In the genomic region with DNA sequence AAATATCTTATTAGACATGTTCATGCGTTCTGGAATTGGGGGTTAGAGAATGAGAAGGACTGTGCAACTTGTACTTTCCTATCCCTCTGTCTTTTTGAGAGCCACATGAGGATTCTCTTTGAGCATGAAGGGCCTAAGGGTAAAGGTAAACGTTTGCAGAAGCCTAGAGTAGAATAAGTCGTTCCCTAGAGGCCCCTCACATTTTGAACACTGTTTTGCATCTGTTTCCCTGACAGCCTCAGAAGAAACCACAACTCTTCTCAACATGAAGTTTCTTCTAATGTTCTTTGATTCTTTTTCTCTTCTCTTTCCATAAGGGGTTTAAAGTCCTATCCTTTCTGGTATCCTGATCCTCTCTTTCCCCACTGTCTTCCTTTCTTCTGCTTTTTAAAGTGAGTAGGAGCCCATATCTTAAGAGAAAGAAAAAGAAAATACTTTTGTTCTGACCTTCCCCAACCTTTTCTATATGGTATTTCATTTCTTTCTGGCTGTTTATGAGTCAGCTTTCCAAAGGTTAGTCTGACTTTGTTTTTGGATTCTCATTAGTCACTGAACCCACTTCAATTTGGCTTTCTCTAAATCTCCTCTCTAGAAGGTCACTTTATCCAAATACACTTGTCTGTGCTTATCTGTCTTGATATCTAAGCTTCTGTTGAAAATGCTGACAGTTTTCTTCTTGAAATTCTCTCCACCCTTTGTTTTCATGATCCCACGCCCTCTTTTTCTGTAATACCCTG, we compare ENCODE assay signal across 1 cellular context.
TF ChIP-seq lines count a peak whose summit lies in the region.

No MANE protein-coding gene starts in this region.

TF ChIP-seq in SK-N-SH, 30 proteins besides CTCF, POLR2A, EP300 and RAD21 (continued from another document):
- TF ChIP-seq, protein P1, sequence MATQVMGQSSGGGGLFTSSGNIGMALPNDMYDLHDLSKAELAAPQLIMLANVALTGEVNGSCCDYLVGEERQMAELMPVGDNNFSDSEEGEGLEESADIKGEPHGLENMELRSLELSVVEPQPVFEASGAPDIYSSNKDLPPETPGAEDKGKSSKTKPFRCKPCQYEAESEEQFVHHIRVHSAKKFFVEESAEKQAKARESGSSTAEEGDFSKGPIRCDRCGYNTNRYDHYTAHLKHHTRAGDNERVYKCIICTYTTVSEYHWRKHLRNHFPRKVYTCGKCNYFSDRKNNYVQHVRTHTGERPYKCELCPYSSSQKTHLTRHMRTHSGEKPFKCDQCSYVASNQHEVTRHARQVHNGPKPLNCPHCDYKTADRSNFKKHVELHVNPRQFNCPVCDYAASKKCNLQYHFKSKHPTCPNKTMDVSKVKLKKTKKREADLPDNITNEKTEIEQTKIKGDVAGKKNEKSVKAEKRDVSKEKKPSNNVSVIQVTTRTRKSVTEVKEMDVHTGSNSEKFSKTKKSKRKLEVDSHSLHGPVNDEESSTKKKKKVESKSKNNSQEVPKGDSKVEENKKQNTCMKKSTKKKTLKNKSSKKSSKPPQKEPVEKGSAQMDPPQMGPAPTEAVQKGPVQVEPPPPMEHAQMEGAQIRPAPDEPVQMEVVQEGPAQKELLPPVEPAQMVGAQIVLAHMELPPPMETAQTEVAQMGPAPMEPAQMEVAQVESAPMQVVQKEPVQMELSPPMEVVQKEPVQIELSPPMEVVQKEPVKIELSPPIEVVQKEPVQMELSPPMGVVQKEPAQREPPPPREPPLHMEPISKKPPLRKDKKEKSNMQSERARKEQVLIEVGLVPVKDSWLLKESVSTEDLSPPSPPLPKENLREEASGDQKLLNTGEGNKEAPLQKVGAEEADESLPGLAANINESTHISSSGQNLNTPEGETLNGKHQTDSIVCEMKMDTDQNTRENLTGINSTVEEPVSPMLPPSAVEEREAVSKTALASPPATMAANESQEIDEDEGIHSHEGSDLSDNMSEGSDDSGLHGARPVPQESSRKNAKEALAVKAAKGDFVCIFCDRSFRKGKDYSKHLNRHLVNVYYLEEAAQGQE (IDR thresholded peaks at IDR 0.05; ENCODE audit: low read depth, low read length), result no peak
- TF ChIP-seq, protein P2, sequence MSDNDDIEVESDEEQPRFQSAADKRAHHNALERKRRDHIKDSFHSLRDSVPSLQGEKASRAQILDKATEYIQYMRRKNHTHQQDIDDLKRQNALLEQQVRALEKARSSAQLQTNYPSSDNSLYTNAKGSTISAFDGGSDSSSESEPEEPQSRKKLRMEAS (IDR thresholded peaks at IDR 0.05; ENCODE audit: low read depth), result no peak
- TF ChIP-seq TAF1 (IDR thresholded peaks at IDR 0.05; ENCODE audit: borderline replicate concordance, low read depth, low read length), result no peak
- TF ChIP-seq, protein P3, sequence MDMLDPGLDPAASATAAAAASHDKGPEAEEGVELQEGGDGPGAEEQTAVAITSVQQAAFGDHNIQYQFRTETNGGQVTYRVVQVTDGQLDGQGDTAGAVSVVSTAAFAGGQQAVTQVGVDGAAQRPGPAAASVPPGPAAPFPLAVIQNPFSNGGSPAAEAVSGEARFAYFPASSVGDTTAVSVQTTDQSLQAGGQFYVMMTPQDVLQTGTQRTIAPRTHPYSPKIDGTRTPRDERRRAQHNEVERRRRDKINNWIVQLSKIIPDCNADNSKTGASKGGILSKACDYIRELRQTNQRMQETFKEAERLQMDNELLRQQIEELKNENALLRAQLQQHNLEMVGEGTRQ (IDR thresholded peaks at IDR 0.05; ENCODE audit: borderline replicate concordance, low read depth, low read length), result no peak
- TF ChIP-seq NRF1 (IDR thresholded peaks at IDR 0.05; ENCODE audit: low read depth, low read length), result no peak
- TF ChIP-seq YY1 (IDR thresholded peaks at IDR 0.05; ENCODE audit: low read depth), result no peak
- TF ChIP-seq EZH2phosphoT487 (IDR thresholded peaks at IDR 0.05; ENCODE audit: borderline replicate concordance, low read depth), result no peak
- TF ChIP-seq SMC3 (IDR thresholded peaks at IDR 0.05; ENCODE audit: low read depth, low read length), result no peak
- TF ChIP-seq ELF1 (IDR thresholded peaks at IDR 0.05), result no peak
TF ChIP-seq in SK-N-SH: peak in this region for 3.
